In genomic region chrX:113429011-113429410, GRCh38 we compare ENCODE assay signal across 5 cellular contexts.
"Had no signal": no experiment of that assay in that cellular context is flagged by ENCODE, and none has a peak within 500 bp of the region (broad histone marks: within the 10 kb centered on the region; RNA-seq: fewer than 3 reads in every experiment).

No MANE protein-coding gene starts in this region.

- H3K4me2 ChIP-seq: GM23338 had no signal

- ATAC-seq: GM23338, K562 had no signal

- H2AFZ ChIP-seq: GM23338 had no signal

- DNase-seq: H9, HCEC 1CT, IMR-90 had no signal

- H3K4me3 ChIP-seq: GM23338, K562 had no signal
